ENCODE assay signal across 8 cellular contexts in the genomic region with DNA sequence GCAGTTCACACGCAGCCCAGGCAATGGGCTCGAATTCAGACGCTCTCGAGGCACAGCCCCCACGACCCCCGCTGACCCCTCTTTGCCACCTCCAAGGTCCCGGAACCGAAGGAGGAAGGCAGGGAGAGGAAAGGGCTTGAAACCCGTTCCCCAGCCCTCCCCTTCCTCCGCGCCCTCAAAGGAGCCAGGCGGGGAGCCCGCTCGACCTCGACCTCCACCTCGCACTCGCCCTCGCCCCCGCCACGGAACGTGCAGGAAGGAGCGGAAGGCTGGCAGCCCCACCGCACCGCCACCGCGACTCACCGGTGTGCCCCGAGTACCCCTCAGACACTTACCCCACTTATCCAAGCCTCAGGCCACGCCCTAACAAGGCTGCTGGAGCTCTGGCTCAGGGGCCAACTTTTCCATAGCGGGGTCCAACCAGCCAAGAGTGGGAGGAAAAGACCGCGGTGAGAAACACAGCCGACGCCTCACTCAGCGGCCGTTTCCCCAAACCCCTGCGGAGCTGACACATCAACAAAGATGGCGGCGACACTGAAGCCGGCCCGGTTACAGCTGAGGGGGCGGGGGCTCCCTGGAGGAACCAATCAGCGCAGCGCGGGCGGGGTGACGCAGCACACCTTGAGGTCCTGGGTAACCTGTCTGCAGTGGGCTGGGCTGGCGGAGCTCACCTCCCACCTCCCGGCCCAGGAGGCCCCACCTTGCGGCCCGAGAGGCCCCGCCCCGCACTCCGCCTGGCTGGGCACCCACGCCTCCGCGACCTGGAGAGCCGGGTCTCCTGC. TPM values are rescaled to one million over a fixed set of nuclear protein-coding genes. Genes with fewer than 3 reads are reported as not detected.
DNase-seq lines count a peak whose midpoint lies in the region; ATAC-seq and TF ChIP-seq lines count a peak whose summit lies in the region.

Gene CCDC186 (minus strand): TSS at position 524 of the 782 bp plus-strand sequence. CDS start 10,935 bp downstream, outside the sequence.

- peaks cover 5% of the 10 kb centered on the region for H3K36me3 ChIP-seq in upper lobe of right lung

- H3K4me3 ChIP-seq in upper lobe of right lung, result peak within 1 kb of the TSS; percentile 84

- peaks cover 1% of the 10 kb centered on the region for H3K9me3 Mint-ChIP-seq in T-helper 1 cell treated with Interleukin-12 subunit alpha and Interleukin-12 subunit beta and Interleukin-4 antibody, amounts not matched to agents 30 μg/mL and 1 μg/mL, for 36 hours
- peaks cover under 1% of the 10 kb centered on the region for H3K9me3 Mint-ChIP-seq in progenitor cell of endocrine pancreas (ENCODE audit: low read depth)

- H3K27me3 ChIP-seq in upper lobe of right lung, result no peaks in the 10 kb centered on the region

- peaks cover 24% of the 10 kb centered on the region for H3K27me3 Mint-ChIP-seq in T-helper 1 cell treated with Interleukin-12 subunit alpha and Interleukin-12 subunit beta and Interleukin-4 antibody, amounts not matched to agents 30 μg/mL and 1 μg/mL, for 36 hours (ENCODE audit: low read depth)
- H3K27me3 Mint-ChIP-seq in progenitor cell of endocrine pancreas, result peaks cover 6% of the 10 kb centered on the region

- peaks cover 9% of the 10 kb centered on the region for H3K36me3 Mint-ChIP-seq in T-helper 1 cell treated with Interleukin-12 subunit alpha and Interleukin-12 subunit beta and Interleukin-4 antibody, amounts not matched to agents 30 μg/mL and 1 μg/mL, for 36 hours (ENCODE audit: low read depth)
- H3K36me3 Mint-ChIP-seq in progenitor cell of endocrine pancreas (ENCODE audit: insufficient read depth), result peaks cover under 1% of the 10 kb centered on the region

- peak within 1 kb of the TSS; percentile 89 for H3K27ac ChIP-seq in upper lobe of right lung

- peak within 1 kb of the TSS; percentile 99 for H3K27ac Mint-ChIP-seq in T-helper 1 cell treated with Interleukin-12 subunit alpha and Interleukin-12 subunit beta and Interleukin-4 antibody, amounts not matched to agents 30 μg/mL and 1 μg/mL, for 36 hours
- H3K27ac Mint-ChIP-seq in progenitor cell of endocrine pancreas, result peak within 1 kb of the TSS; percentile 99

- DNase-seq in NCI-H1436 treated with DMSO at 0.1 percent for 48 hours (lab: John Stamatoyannopoulos, UW) (peak; percentile 91), amygdala (lab: John Stamatoyannopoulos, UW) (peak; percentile 43 to 92 (median 81)), left cardiac atrium (peak; percentile 96), progenitor cell of endocrine pancreas (ENCODE audit: low spot score, unreplicated experiment) (peak; percentile 98), upper lobe of right lung (peak; percentile 99)

- intact Hi-C loops in left cardiac atrium (cut with DNase I), result no loop called here
- intact Hi-C loops in upper lobe of right lung (cut with DNase I), result no loop called here

- H3K4me1 Mint-ChIP-seq in T-helper 1 cell treated with Interleukin-12 subunit alpha and Interleukin-12 subunit beta and Interleukin-4 antibody, amounts not matched to agents 30 μg/mL and 1 μg/mL, for 36 hours (ENCODE audit: low read depth), result peaks cover 26% of the 10 kb centered on the region
- peaks cover 17% of the 10 kb centered on the region for H3K4me1 Mint-ChIP-seq in progenitor cell of endocrine pancreas (ENCODE audit: low read depth)

- ATAC-seq in HG02852 (IDR thresholded peaks at IDR 0.05; ENCODE audit: unreplicated experiment), result peak; percentile 99
- peak; percentile 99 for ATAC-seq in left cardiac atrium
- ATAC-seq in upper lobe of right lung, result peak; percentile 99

- TF ChIP-seq POLR2A in GM15510 (IDR thresholded peaks at IDR 0.05; ENCODE audit: borderline replicate concordance, extremely low read depth, insufficient read length), result peak; percentile 77

- peak within 1 kb of the TSS; percentile 99 for H3K4me3 Mint-ChIP-seq in T-helper 1 cell treated with Interleukin-12 subunit alpha and Interleukin-12 subunit beta and Interleukin-4 antibody, amounts not matched to agents 30 μg/mL and 1 μg/mL, for 36 hours
- H3K4me3 Mint-ChIP-seq in progenitor cell of endocrine pancreas (ENCODE audit: low read depth), result peak within 1 kb of the TSS; percentile 99

- TF ChIP-seq CTCF in progenitor cell of endocrine pancreas (IDR thresholded peaks at IDR 0.05; ENCODE audit: unreplicated experiment) (no peak), upper lobe of right lung (IDR thresholded peaks at IDR 0.05) (no peak)

- H3K9me3 ChIP-seq in upper lobe of right lung, result no peaks in the 10 kb centered on the region

- peaks cover 10% of the 10 kb centered on the region for H3K4me1 ChIP-seq in upper lobe of right lung

RNA-seq across cellular contexts. Expression of gene CCDC186, which starts in this region (rescaled TPM):
- total RNA-seq in left cardiac atrium (10 to 100 TPM; 17.9 to 24.3 TPM), progenitor cell of endocrine pancreas (20.8 and 21.0 TPM in 2 replicates), upper lobe of right lung (33.3 TPM)

Comparison
In these comparisons a context has a peak if more than half of its experiments do, and no peak if none do; other contexts are left out.
1. Peak in every context shown above with its lines: DNase-seq, ATAC-seq, H3K4me3 ChIP-seq and H3K27ac ChIP-seq.